In genomic region chr10:86141896-86142295, GRCh38 we compare ENCODE assay signal across 28 cellular contexts.
"Had no signal": no experiment of that assay in that cellular context is flagged by ENCODE, and none has a peak within 500 bp of the region (broad histone marks: within the 10 kb centered on the region; RNA-seq: fewer than 3 reads in every experiment).

No MANE protein-coding gene starts in this region.

- H3K27me3 Mint-ChIP-seq: stimulated activated memory B cell treated with anti-CD40 and anti-IgM and Interleukin-4, amounts not matched to agents 10 μg/mL and 1 μg/mL and 100 μg/mL, for 72 hours; stimulated activated naive CD8-positive, alpha-beta T cell treated with anti-CD3 and anti-CD28 coated beads, Interleukin-15, Interleukin-2, amounts not matched to agents 100 ng/mL and 50 ng/mL, for 24 hours had no signal

- H3K27me3 ChIP-seq: stomach, suprapubic skin, testis, thyroid gland, tibial artery, tibial nerve, transverse colon, upper lobe of left lung, upper lobe of right lung, uterus, vagina had no signal

- H3K36me3 Mint-ChIP-seq: stimulated activated effector memory CD8-positive, alpha-beta T cell treated with anti-CD3 and anti-CD28 coated beads, Interleukin-12 subunit alpha, Interleukin-12 subunit beta, amount 100 ng/mL, for 72 hours; stimulated activated memory B cell treated with anti-CD40 and anti-IgM and Interleukin-4, amounts not matched to agents 10 μg/mL and 1 μg/mL and 100 μg/mL, for 72 hours; stimulated activated naive B cell treated with anti-CD40 and anti-IgM and Interleukin-4, amounts not matched to agents 10 μg/mL and 1 μg/mL and 100 μg/mL, for 72 hours; type B pancreatic cell had no signal

- H3K27ac Mint-ChIP-seq: stimulated activated effector memory CD8-positive, alpha-beta T cell treated with anti-CD3 and anti-CD28 coated beads, Interleukin-12 subunit alpha, Interleukin-12 subunit beta, amount 100 ng/mL, for 72 hours; stimulated activated memory B cell treated with anti-CD40 and anti-IgM and Interleukin-4, amounts not matched to agents 10 μg/mL and 1 μg/mL and 100 μg/mL, for 72 hours; stimulated activated naive B cell treated with anti-CD40 and anti-IgM and Interleukin-4, amounts not matched to agents 10 μg/mL and 1 μg/mL and 100 μg/mL, for 72 hours; stimulated activated naive CD8-positive, alpha-beta T cell treated with anti-CD3 and anti-CD28 coated beads, Interleukin-15, amount 100 ng/mL, for 72 hours; stimulated activated naive CD8-positive, alpha-beta T cell treated with anti-CD3 and anti-CD28 coated beads, Interleukin-15, Interleukin-2, amounts not matched to agents 100 ng/mL and 50 ng/mL, for 24 hours; type B pancreatic cell had no signal

- H3K27ac ChIP-seq: stomach, suprapubic skin, testis, thoracic aorta, thyroid gland, tibial artery, tibial nerve, transverse colon, upper lobe of left lung, upper lobe of right lung, uterus, vagina had no signal

- H3K4me3 ChIP-seq: stomach, suprapubic skin, testis, thoracic aorta, thyroid gland, tibial artery, tibial nerve, transverse colon, upper lobe of left lung, upper lobe of right lung, uterus, vagina had no signal

- H3K4me3 Mint-ChIP-seq: stimulated activated effector memory CD8-positive, alpha-beta T cell treated with anti-CD3 and anti-CD28 coated beads, Interleukin-12 subunit alpha, Interleukin-12 subunit beta, amount 100 ng/mL, for 72 hours; stimulated activated memory B cell treated with anti-CD40 and anti-IgM and Interleukin-4, amounts not matched to agents 10 μg/mL and 1 μg/mL and 100 μg/mL, for 72 hours; stimulated activated naive B cell treated with anti-CD40 and anti-IgM and Interleukin-4, amounts not matched to agents 10 μg/mL and 1 μg/mL and 100 μg/mL, for 72 hours; stimulated activated naive CD8-positive, alpha-beta T cell treated with anti-CD3 and anti-CD28 coated beads, Interleukin-15, amount 100 ng/mL, for 72 hours; stimulated activated naive CD8-positive, alpha-beta T cell treated with anti-CD3 and anti-CD28 coated beads, Interleukin-15, Interleukin-2, amounts not matched to agents 100 ng/mL and 50 ng/mL, for 24 hours; type B pancreatic cell had no signal

- H3K36me3 ChIP-seq: stomach, suprapubic skin, thoracic aorta, thyroid gland, tibial artery, tibial nerve, transverse colon, upper lobe of left lung, upper lobe of right lung, uterus, vagina had no signal

- DNase-seq: stimulated activated CD4-positive, alpha-beta T cell treated with anti-CD3 and anti-CD28 coated beads, Interleukin-2, amount 100 ng/mL, for 48 hours; stimulated activated CD4-positive, alpha-beta T cell treated with anti-CD3 and anti-CD28 coated beads, Interleukin-4, amount 100 ng/mL, for 1 hour; stimulated activated CD4-positive, alpha-beta T cell treated with anti-CD3 and anti-CD28 coated beads, Interleukin-4, amount 100 ng/mL, for 24 hours; stimulated activated CD4-positive, alpha-beta T cell treated with anti-CD3 and anti-CD28 coated beads, Interleukin-4, amount 100 ng/mL, for 4 hours; stimulated activated CD8-positive, alpha-beta memory T cell treated with anti-CD3 and anti-CD28 coated beads, Interleukin-4, amount 100 ng/mL, for 48 hours; stimulated activated naive B cell treated with anti-CD40 and anti-IgM and Interleukin-4, amounts not matched to agents 10 μg/mL and 1 μg/mL and 100 μg/mL, for 72 hours; stimulated activated naive CD4-positive, alpha-beta T cell; stimulated activated naive CD4-positive, alpha-beta T cell treated with Interleukin-2 at 50 U/mL for 16 hours; stimulated activated naive CD8-positive, alpha-beta T cell treated with anti-CD3 and anti-CD28 coated beads, Interleukin-15, amount 100 ng/mL, for 72 hours; stimulated activated naive CD8-positive, alpha-beta T cell treated with anti-CD3 and anti-CD28 coated beads, Interleukin-15, Interleukin-2, amounts not matched to agents 100 U/mL and 50 U/mL, for 24 hours; stomach; substantia nigra; testis; thyroid gland; tibial artery; transverse colon; trophoblast cell; upper lobe of left lung; upper lobe of right lung; uterus had no signal

- ATAC-seq: stimulated activated memory B cell treated with anti-CD40 and anti-IgM and Interleukin-4, amounts not matched to agents 10 μg/mL and 1 μg/mL and 100 μg/mL, for 72 hours; stimulated activated naive B cell treated with anti-CD40 and anti-IgM and Interleukin-4, amounts not matched to agents 10 μg/mL and 1 μg/mL and 100 μg/mL, for 72 hours; stimulated activated naive CD8-positive, alpha-beta T cell treated with anti-CD3 and anti-CD28 coated beads, Interleukin-15, amount 100 ng/mL, for 72 hours; stimulated activated naive CD8-positive, alpha-beta T cell treated with anti-CD3 and anti-CD28 coated beads, Interleukin-15, Interleukin-2, amounts not matched to agents 100 U/mL and 50 U/mL, for 24 hours; upper lobe of right lung had no signal

- H3K9me3 Mint-ChIP-seq: stimulated activated effector memory CD8-positive, alpha-beta T cell treated with anti-CD3 and anti-CD28 coated beads, Interleukin-12 subunit alpha, Interleukin-12 subunit beta, amount 100 ng/mL, for 72 hours; stimulated activated memory B cell treated with anti-CD40 and anti-IgM and Interleukin-4, amounts not matched to agents 10 μg/mL and 1 μg/mL and 100 μg/mL, for 72 hours; stimulated activated naive B cell treated with anti-CD40 and anti-IgM and Interleukin-4, amounts not matched to agents 10 μg/mL and 1 μg/mL and 100 μg/mL, for 72 hours; stimulated activated naive CD8-positive, alpha-beta T cell treated with anti-CD3 and anti-CD28 coated beads, Interleukin-15, amount 100 ng/mL, for 72 hours; stimulated activated naive CD8-positive, alpha-beta T cell treated with anti-CD3 and anti-CD28 coated beads, Interleukin-15, Interleukin-2, amounts not matched to agents 100 ng/mL and 50 ng/mL, for 24 hours; type B pancreatic cell had no signal

- H3K9me3 ChIP-seq: stomach, suprapubic skin, testis, thoracic aorta, thyroid gland, tibial artery, tibial nerve, transverse colon, upper lobe of left lung, upper lobe of right lung, uterus, vagina had no signal

- H3K4me1 Mint-ChIP-seq: stimulated activated effector memory CD8-positive, alpha-beta T cell treated with anti-CD3 and anti-CD28 coated beads, Interleukin-12 subunit alpha, Interleukin-12 subunit beta, amount 100 ng/mL, for 72 hours; stimulated activated memory B cell treated with anti-CD40 and anti-IgM and Interleukin-4, amounts not matched to agents 10 μg/mL and 1 μg/mL and 100 μg/mL, for 72 hours; stimulated activated naive CD8-positive, alpha-beta T cell treated with anti-CD3 and anti-CD28 coated beads, Interleukin-15, amount 100 ng/mL, for 72 hours had no signal

- H3K4me1 ChIP-seq: stomach, suprapubic skin, testis, thyroid gland, tibial artery, tibial nerve, transverse colon, upper lobe of left lung, upper lobe of right lung, uterus, vagina had no signal
